32 cellular contexts compared by ENCODE assay signal in the genomic region with DNA sequence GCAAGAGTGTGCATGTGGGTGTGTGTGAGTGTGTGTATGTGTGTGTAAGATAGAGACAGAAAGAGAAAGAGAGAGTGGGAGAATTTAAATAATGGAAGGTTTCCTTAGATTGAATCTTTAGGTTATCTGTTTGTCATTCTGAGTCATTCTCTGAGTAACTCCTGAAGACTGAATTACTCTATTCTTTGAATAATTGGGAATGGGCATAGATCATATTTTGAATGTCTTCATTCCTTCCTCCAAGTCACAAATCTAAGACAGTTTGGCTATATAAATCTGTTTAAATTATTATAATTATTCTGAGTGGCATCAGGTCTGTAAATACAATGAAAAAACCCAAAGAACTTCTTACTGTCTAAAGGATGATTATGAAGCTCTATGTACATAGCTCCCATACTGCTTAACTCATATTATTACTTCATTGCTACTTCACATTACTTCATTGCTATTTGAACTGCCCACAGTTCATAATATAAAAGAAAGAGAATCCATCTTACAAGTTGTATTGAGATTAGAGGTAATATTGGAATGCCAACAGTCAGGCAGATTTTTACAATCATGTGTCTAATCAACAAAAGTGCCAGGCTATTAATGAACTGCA.
A peak's percentile ranks its signal among the peaks of the same experiment; 100 is the strongest.
DNase-seq lines count a peak whose midpoint lies in the region; ATAC-seq, FAIRE-seq and TF ChIP-seq lines count a peak whose summit lies in the region.
"Had no signal": no experiment of that assay in that cellular context is flagged by ENCODE, and none has a peak within 500 bp of the region (broad histone marks: within the 10 kb centered on the region; RNA-seq: fewer than 3 reads in every experiment).

No MANE protein-coding gene starts in this region.

- H4K20me1 ChIP-seq in astrocyte (ENCODE audit: insufficient read depth, low read length) = no peaks in the 10 kb centered on the region
- H4K20me1 ChIP-seq: BLaER1 had no signal

- DNase-seq in EL (peak; percentile 49), NCI-H226 (peak; percentile 51), astrocyte (ENCODE audit: low read depth) (peak; percentile 24), foreskin keratinocyte (peak; percentile 46 to 72), T-helper 17 cell (no peak), NCI-H146 treated with DMSO at 0.1 percent for 48 hours (lab: John Stamatoyannopoulos, UW; ENCODE audit: unreplicated experiment) (no peak), DMS79 treated with DMSO at 0.1 percent for 48 hours (lab: John Stamatoyannopoulos, UW) (no peak)
- DNase-seq: activated CD8-positive, alpha-beta T cell treated with anti-CD3 and anti-CD28 coated beads for 36 hours; activated naive CD4-positive, alpha-beta T cell treated with anti-CD3 and anti-CD28 coated beads, Interleukin-2, amount 10 ng/mL, durations not matched to agents 7 days and 5 days; amygdala; colonic mucosa; DMS53; effector CD8-positive, alpha-beta T cell; foreskin melanocyte; GF-D8; Kasumi-1; naive thymus-derived CD8-positive, alpha-beta T cell; NCI-H1417 treated with DMSO at 0.1 percent for 48 hours; NCI-H2081 treated with DMSO at 0.1 percent for 48 hours; NCI-H446; NCI-H82; nucleus accumbens; psoas muscle; stimulated activated CD4-positive, alpha-beta T cell treated with anti-CD3 and anti-CD28 coated beads, Interleukin-2, amount 100 ng/mL, for 48 hours; stomach had no signal

- H3K27me3 Mint-ChIP-seq in astrocyte (ENCODE audit: low read depth, unreplicated experiment) (no peaks in the 10 kb centered on the region), T-helper 17 cell (no peaks in the 10 kb centered on the region)
- H3K27me3 Mint-ChIP-seq: activated CD8-positive, alpha-beta T cell treated with anti-CD3 and anti-CD28 coated beads for 36 hours; activated naive CD4-positive, alpha-beta T cell treated with anti-CD3 and anti-CD28 coated beads, Interleukin-2, amount 10 ng/mL, durations not matched to agents 7 days and 5 days; naive thymus-derived CD8-positive, alpha-beta T cell had no signal

- H3K4me3 Mint-ChIP-seq in astrocyte (ENCODE audit: unreplicated experiment) (no peak overlapping the region), T-helper 17 cell (no peak overlapping the region)
- H3K4me3 Mint-ChIP-seq: activated CD8-positive, alpha-beta T cell treated with anti-CD3 and anti-CD28 coated beads for 36 hours; activated naive CD4-positive, alpha-beta T cell treated with anti-CD3 and anti-CD28 coated beads, Interleukin-2, amount 10 ng/mL, durations not matched to agents 7 days and 5 days; naive thymus-derived CD8-positive, alpha-beta T cell had no signal

- H3K9me3 Mint-ChIP-seq in astrocyte (ENCODE audit: unreplicated experiment) = peaks cover 4% of the 10 kb centered on the region

- no peaks in the 10 kb centered on the region for H3K79me2 ChIP-seq in astrocyte (ENCODE audit: insufficient read depth, low read length)

- no peaks in the 10 kb centered on the region for H3K36me3 ChIP-seq in astrocyte (ENCODE audit: insufficient read depth, low read length)
- H3K36me3 ChIP-seq: BLaER1, cardiac muscle cell, colonic mucosa, HAP-1, stomach had no signal

- no peak overlapping the region for H3K4me3 ChIP-seq in astrocyte (ENCODE audit: insufficient read depth, low read depth, low read length)
- H3K4me3 ChIP-seq: BLaER1, cardiac muscle cell, colonic mucosa, HAP-1, lung, psoas muscle, stomach had no signal

- peak overlapping the region; percentile 73 for H3K4me2 ChIP-seq in astrocyte (ENCODE audit: low read length)
- H3K4me2 ChIP-seq: BLaER1 had no signal

- ATAC-seq in foreskin keratinocyte (peak; percentile 86), T-helper 17 cell (no peak)
- ATAC-seq: activated CD8-positive, alpha-beta T cell treated with anti-CD3 and anti-CD28 coated beads for 36 hours; esophagus mucosa; naive thymus-derived CD8-positive, alpha-beta T cell; psoas muscle; sciatic nerve had no signal

- no peak overlapping the region for H2AFZ ChIP-seq in astrocyte (ENCODE audit: low read depth, low read length)

- FAIRE-seq in astrocyte (lab: Jason Lieb, UNC) = no peak
- FAIRE-seq: urothelium cell line had no signal

- peak overlapping the region; percentile 81 for H3K27ac ChIP-seq in astrocyte (ENCODE audit: low read depth, low read length)
- H3K27ac ChIP-seq in foreskin keratinocyte = peak overlapping the region; percentile 35
- H3K27ac ChIP-seq: BLaER1, cardiac muscle cell, colonic mucosa, psoas muscle, stomach had no signal

- no peaks in the 10 kb centered on the region for H3K27me3 ChIP-seq in astrocyte (ENCODE audit: insufficient read depth, low read length)
- no peaks in the 10 kb centered on the region for H3K27me3 ChIP-seq in foreskin keratinocyte
- H3K27me3 ChIP-seq: BLaER1, cardiac muscle cell, colonic mucosa, stomach had no signal

- H3K4me1 ChIP-seq in astrocyte (ENCODE audit: insufficient read depth, low read length) = peaks cover 9% of the 10 kb centered on the region
- peaks cover 31% of the 10 kb centered on the region for H3K4me1 ChIP-seq in foreskin keratinocyte
- H3K4me1 ChIP-seq: BLaER1, colonic mucosa, HAP-1, psoas muscle, stomach had no signal

- peak overlapping the region; percentile 62 for H3K9ac ChIP-seq in astrocyte (ENCODE audit: low read length)
- H3K9ac ChIP-seq: BLaER1 had no signal

- H3K27ac Mint-ChIP-seq in astrocyte (ENCODE audit: unreplicated experiment) = peak overlapping the region; percentile 6
- no peak overlapping the region for H3K27ac Mint-ChIP-seq in T-helper 17 cell
- H3K27ac Mint-ChIP-seq: activated CD8-positive, alpha-beta T cell treated with anti-CD3 and anti-CD28 coated beads for 36 hours; activated naive CD4-positive, alpha-beta T cell treated with anti-CD3 and anti-CD28 coated beads, Interleukin-2, amount 10 ng/mL, durations not matched to agents 7 days and 5 days; naive thymus-derived CD8-positive, alpha-beta T cell had no signal

- peaks cover 10% of the 10 kb centered on the region for H3K9me3 ChIP-seq in astrocyte (ENCODE audit: insufficient read depth, low read depth, low read length)
- no peaks in the 10 kb centered on the region for H3K9me3 ChIP-seq in T-helper 17 cell (ENCODE audit: control insufficient read depth, low read length, poor library complexity, severe bottlenecking)
- H3K9me3 ChIP-seq: colonic mucosa had no signal

- TF ChIP-seq CTCF in astrocyte (IDR thresholded peaks at IDR 0.05; ENCODE audit: insufficient read depth, low read depth, low read length) (no peak), foreskin keratinocyte (conservative IDR thresholded peaks at IDR 0.05) (no peak)

- peaks cover 22% of the 10 kb centered on the region for H3K4me1 Mint-ChIP-seq in astrocyte (ENCODE audit: low read depth, unreplicated experiment)
- H3K4me1 Mint-ChIP-seq in T-helper 17 cell = no peaks in the 10 kb centered on the region
- H3K4me1 Mint-ChIP-seq: activated naive CD4-positive, alpha-beta T cell treated with anti-CD3 and anti-CD28 coated beads, Interleukin-2, amount 10 ng/mL, durations not matched to agents 7 days and 5 days; naive thymus-derived CD8-positive, alpha-beta T cell had no signal

- no peaks in the 10 kb centered on the region for H3K36me3 Mint-ChIP-seq in astrocyte (ENCODE audit: low read depth, unreplicated experiment)
- H3K36me3 Mint-ChIP-seq in T-helper 17 cell (ENCODE audit: low read depth) = no peaks in the 10 kb centered on the region
- H3K36me3 Mint-ChIP-seq: activated naive CD4-positive, alpha-beta T cell treated with anti-CD3 and anti-CD28 coated beads, Interleukin-2, amount 10 ng/mL, durations not matched to agents 7 days and 5 days had no signal

Comparison
In these comparisons a context has a peak if more than half of its experiments do, and no peak if none do; other contexts are left out.
1. DNase-seq: peak in EL (single experiment), NCI-H226 (single experiment), astrocyte (single experiment) and foreskin keratinocyte (2 of 2); none in T-helper 17 cell (0 of 3), NCI-H146 treated with DMSO at 0.1 percent for 48 hours (single experiment) and DMS79 treated with DMSO at 0.1 percent for 48 hours (single experiment).